12 cellular contexts compared by ENCODE assay signal in genomic region chr11:944711-945470, GRCh38. TPM values are rescaled to one million over a fixed set of nuclear protein-coding genes. Genes with fewer than 3 reads are reported as not detected.
DNase-seq lines count a peak whose midpoint lies in the region; TF ChIP-seq lines count a peak whose summit lies in the region.
"Had no signal": no experiment of that assay in that cellular context is flagged by ENCODE, and none has a peak within 500 bp of the region (broad histone marks: within the 10 kb centered on the region; RNA-seq: fewer than 3 reads in every experiment).

No MANE protein-coding gene starts in this region.

- H3K9me3 Mint-ChIP-seq in glutamatergic neuron (ENCODE audit: unreplicated experiment) (peaks cover 8% of the 10 kb centered on the region), osteocyte (ENCODE audit: unreplicated experiment) (peaks cover 4% of the 10 kb centered on the region)

- POLR2A ChIA-PET in HEK293 (lab: Yijun Ruan, JAX) (no interaction called here), SK-N-SH (lab: Yijun Ruan, JAX) (no interaction called here)

- H3K36me3 ChIP-seq in HEK293 (ENCODE audit: control insufficient read depth in 2 of 2, insufficient read depth in 1 of 2, low read length in 2 of 2): peaks cover 0 to 41% of the 10 kb centered on the region in 2 experiments; a peak in 2 of 3 replicates
- peaks cover 0 to 17% of the 10 kb centered on the region in 2 experiments for H3K36me3 ChIP-seq in SK-N-SH (replicated peaks in 1 of 2; ENCODE audit: control insufficient read depth in 1 of 2, insufficient read depth in 2 of 2, low read length in 1 of 2)
- H3K36me3 ChIP-seq in effector memory CD4-positive, alpha-beta T cell (ENCODE audit: control insufficient read depth, insufficient read depth, low read length): peaks cover 9% of the 10 kb centered on the region

- peaks cover 2% of the 10 kb centered on the region for H3K27me3 Mint-ChIP-seq in glutamatergic neuron (ENCODE audit: unreplicated experiment)
- H3K27me3 Mint-ChIP-seq in osteocyte (ENCODE audit: unreplicated experiment): no peaks in the 10 kb centered on the region

- H3K4me1 ChIP-seq in HEK293 (ENCODE audit: control insufficient read depth, insufficient read depth, low read length): no peaks in the 10 kb centered on the region
- H3K4me1 ChIP-seq in SK-N-SH (ENCODE audit: control insufficient read depth in 1 of 2, insufficient read depth in 2 of 2, low read depth in 1 of 2, low read length in 1 of 2): peaks cover 0 to 7% of the 10 kb centered on the region in 2 experiments; a peak in 2 of 4 replicates
- peaks cover 6% of the 10 kb centered on the region for H3K4me1 ChIP-seq in effector memory CD4-positive, alpha-beta T cell (ENCODE audit: control insufficient read depth, insufficient read depth, low read length, poor library complexity, severe bottlenecking)

- H3K27ac ChIP-seq in HEK293 (ENCODE audit: extremely low read depth, low read depth, low read length) (no peak overlapping the region), SK-N-SH (ENCODE audit: low read depth in 2 of 2, low read length in 1 of 2) (no peak overlapping the region)
- H3K27ac ChIP-seq in effector memory CD4-positive, alpha-beta T cell (ENCODE audit: insufficient read depth, low read length, poor library complexity, severe bottlenecking): no peak overlapping the region
- H3K27ac ChIP-seq: KMS-11, psoas muscle, tibial artery had no signal

- H3K4me1 Mint-ChIP-seq in glutamatergic neuron (ENCODE audit: low read depth, unreplicated experiment) (peaks cover 46% of the 10 kb centered on the region), osteocyte (ENCODE audit: unreplicated experiment) (peaks cover 33% of the 10 kb centered on the region)

- H3K4me3 ChIP-seq in HEK293 (ENCODE audit: low read depth, low read length): no peak overlapping the region
- no peak overlapping the region for H3K4me3 ChIP-seq in SK-N-SH (ENCODE audit: low read depth in 2 of 2, low read length in 1 of 2)
- H3K4me3 ChIP-seq in effector memory CD4-positive, alpha-beta T cell (ENCODE audit: insufficient read depth, low read depth, low read length, poor library complexity, severe bottlenecking): no peak overlapping the region
- H3K4me3 ChIP-seq: psoas muscle, tibial artery had no signal

- H3K27me3 ChIP-seq in SK-N-SH (ENCODE audit: insufficient read depth): no peaks in the 10 kb centered on the region
- H3K27me3 ChIP-seq in effector memory CD4-positive, alpha-beta T cell (replicated peaks; ENCODE audit: control insufficient read depth, insufficient read depth, low read length, poor library complexity, severe bottlenecking): no peaks in the 10 kb centered on the region
- H3K27me3 ChIP-seq: tibial artery had no signal

- H3K9me3 ChIP-seq in HEK293 (ENCODE audit: control insufficient read depth, insufficient read depth, low read depth, low read length) (no peaks in the 10 kb centered on the region), SK-N-SH (no peaks in the 10 kb centered on the region; the same call in 1 of the 2 replicates)
- no peaks in the 10 kb centered on the region for H3K9me3 ChIP-seq in effector memory CD4-positive, alpha-beta T cell (ENCODE audit: control insufficient read depth, low read length)
- H3K9me3 ChIP-seq: psoas muscle had no signal

- H3K79me2 ChIP-seq in SK-N-SH (ENCODE audit: insufficient read depth): peaks cover 84% of the 10 kb centered on the region

- TF ChIP-seq CTCF in HEK293 (tag by site-specific recombination; IDR thresholded peaks at IDR 0.05) (no peak), glutamatergic neuron (IDR thresholded peaks at IDR 0.05; ENCODE audit: partially characterized antibody, unreplicated experiment) (no peak), osteocyte (IDR thresholded peaks at IDR 0.05) (no peak), SK-N-SH (IDR thresholded peaks at IDR 0.05) (no peak)

- H3K27ac Mint-ChIP-seq in glutamatergic neuron (ENCODE audit: unreplicated experiment) (peak overlapping the region; percentile 40), osteocyte (ENCODE audit: unreplicated experiment) (peak overlapping the region; percentile 24)
- H3K27ac Mint-ChIP-seq: activated T-helper 1 cell treated with anti-CD3 and anti-CD28 coated beads, Interleukin-12 subunit alpha, Interleukin-12 subunit beta, Interleukin-2, Interleukin-4 antibody, amounts not matched to agents 30 ng/mL and 10 ng/mL and 1 ng/mL, durations not matched to agents 14 hours and 24 hours and 36 hours had no signal

- DNase-seq in amniotic epithelial cell (ENCODE audit: low read depth) (peak; percentile 74), glutamatergic neuron (no peak), osteocyte (ENCODE audit: extremely low spot score, unreplicated experiment) (no peak), SK-N-SH (no peak), Kasumi-1 (lab: John Stamatoyannopoulos, UW) (no peak)
- no peak for DNase-seq in effector memory CD4-positive, alpha-beta T cell
- DNase-seq: left colon, psoas muscle, tibial artery had no signal

- peak overlapping the region; percentile 30 for H3K4me3 Mint-ChIP-seq in glutamatergic neuron (ENCODE audit: unreplicated experiment)
- H3K4me3 Mint-ChIP-seq in osteocyte (ENCODE audit: unreplicated experiment): no peak overlapping the region
- H3K4me3 Mint-ChIP-seq: activated T-helper 1 cell treated with anti-CD3 and anti-CD28 coated beads, Interleukin-12 subunit alpha, Interleukin-12 subunit beta, Interleukin-2, Interleukin-4 antibody, amounts not matched to agents 30 ng/mL and 10 ng/mL and 1 ng/mL, durations not matched to agents 14 hours and 24 hours and 36 hours had no signal

- WGBS in SK-N-SH (ENCODE audit: low lambda C conversion rate): 88% methylated on average over 12 of the region's 13 CpGs

- no peaks in the 10 kb centered on the region for H3K9me2 ChIP-seq in SK-N-SH

- CTCF ChIA-PET in HEK293 (lab: Yijun Ruan, JAX) (interaction anchor here (0.6 to 0.7 kb wide), 2 partner anchors 14 to 107 kb away, joined by 4 to 5 read pairs; no protein-coding TSS in a partner anchor), SK-N-SH (lab: Yijun Ruan, JAX) (interaction anchor here (0.7 to 1.1 kb wide), 6 partner anchors 18 to 101 kb away, joined by 3 read pairs; no protein-coding TSS in a partner anchor)

- no peak overlapping the region for H3K9ac ChIP-seq in SK-N-SH
- H3K9ac ChIP-seq: KMS-11 had no signal

- H3K36me3 Mint-ChIP-seq in glutamatergic neuron (ENCODE audit: unreplicated experiment) (peaks cover 9% of the 10 kb centered on the region), osteocyte (ENCODE audit: unreplicated experiment) (peaks cover 24% of the 10 kb centered on the region)

- peaks cover 28% of the 10 kb centered on the region for H4K20me1 ChIP-seq in SK-N-SH (ENCODE audit: insufficient read depth)

- H3F3A ChIP-seq in SK-N-SH (replicated peaks; ENCODE audit: insufficient read depth): no peaks in the 10 kb centered on the region

- no peak overlapping the region for H3K4me2 ChIP-seq in SK-N-SH
- H3K4me2 ChIP-seq: KMS-11 had no signal

- no peak for TF ChIP-seq RAD21 in SK-N-SH (IDR thresholded peaks at IDR 0.05; ENCODE audit: low read length)

- no peak for TF ChIP-seq EP300 in SK-N-SH (IDR thresholded peaks at IDR 0.05; ENCODE audit: borderline replicate concordance in 1 of 2, low read depth in 1 of 2, low read length in 1 of 2)

- no peak overlapping the region for H2AFZ ChIP-seq in SK-N-SH (ENCODE audit: low read depth)

TF ChIP-seq in HEK293, 187 proteins besides CTCF, POLR2A, EP300 and RAD21:
- TF ChIP-seq ZNF747 (tag by site-specific recombination; IDR thresholded peaks at IDR 0.05) (no peak), ZIC2 (tag by site-specific recombination; IDR thresholded peaks at IDR 0.05) (0 out of 2 replicates have a peak, but pooled peaks have one; percentile 11), ZNF341 (tag by site-specific recombination; IDR thresholded peaks at IDR 0.05; ENCODE audit: low read depth) (peak; percentile 23; the same call in 1 of the 2 replicates), ZNF2 (tag by site-specific recombination; IDR thresholded peaks at IDR 0.05) (no peak)
TF ChIP-seq in HEK293: peak in this region for 2.

TF ChIP-seq in SK-N-SH, 30 proteins besides CTCF, POLR2A, EP300 and RAD21:
- TF ChIP-seq GATA2 (CRISPR knock-in tag; IDR thresholded peaks at IDR 0.05) (no peak), CHD2 (IDR thresholded peaks at IDR 0.05; ENCODE audit: low read length, partially characterized antibody) (no peak), MEF2A (IDR thresholded peaks at IDR 0.05; ENCODE audit: borderline replicate concordance, low read depth) (no peak), RCOR1 (IDR thresholded peaks at IDR 0.05; ENCODE audit: low read length) (no peak), FOSL2 (IDR thresholded peaks at IDR 0.05; ENCODE audit: borderline replicate concordance, low read depth) (no peak), GABPA (IDR thresholded peaks at IDR 0.05; ENCODE audit: low read depth) (no peak)

RNA-seq across cellular contexts. Expression of gene AP2A2, which starts 19.2 kb away (rescaled TPM):
- total RNA-seq in glutamatergic neuron (ENCODE audit: unreplicated experiment) (228 TPM), osteocyte (96.7 and 102 TPM in 2 replicates)
- polyA plus RNA-seq in SK-N-SH (2012; rRNA removed): 36.3 and 42.7 TPM in 2 replicates
- 23.0 and 30.2 TPM in 2 replicates for polyA plus RNA-seq in SK-N-SH (2012; cell fraction: cytosol; rRNA removed)
- 111 and 144 TPM in 2 replicates for polyA plus RNA-seq in SK-N-SH (2012; cell fraction: nucleus; rRNA removed)

RNA-seq across cellular contexts. Expression of gene CHID1, which starts 34.3 kb away (rescaled TPM):
- total RNA-seq in glutamatergic neuron (ENCODE audit: unreplicated experiment) (56.1 TPM), osteocyte (112 and 120 TPM in 2 replicates)
- 194 and 231 TPM in 2 replicates for polyA plus RNA-seq in SK-N-SH (2012; rRNA removed)
- 153 and 192 TPM in 2 replicates for polyA plus RNA-seq in SK-N-SH (2012; cell fraction: cytosol; rRNA removed)
- polyA plus RNA-seq in SK-N-SH (2012; cell fraction: nucleus; rRNA removed): 123 and 143 TPM in 2 replicates
